Comparison of ENCODE assay signal across 1 cellular context in the genomic region with DNA sequence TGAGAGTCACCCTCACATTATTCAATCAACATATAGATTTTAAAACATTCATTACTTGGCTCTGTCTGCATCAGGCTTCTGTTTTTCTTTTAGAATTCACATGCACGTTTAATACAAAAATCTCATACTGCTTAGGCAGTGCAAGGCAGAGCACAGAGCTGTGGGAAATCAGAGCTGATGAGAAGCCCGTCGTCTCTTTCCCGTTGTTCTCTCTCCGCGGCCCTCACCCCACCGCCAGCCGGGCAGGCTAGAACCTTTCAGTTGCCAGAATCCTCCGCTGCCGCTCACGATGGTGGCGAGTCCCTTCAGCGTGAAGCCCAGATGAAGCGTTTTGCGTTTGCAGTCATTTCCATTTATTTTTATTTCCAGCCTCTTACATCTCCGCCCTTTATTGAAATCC.
TF ChIP-seq lines count a peak whose summit lies in the region.

No MANE protein-coding gene starts in this region.

TF ChIP-seq in WTC11, 78 proteins besides CTCF, POLR2A, EP300 and RAD21 (continued from another document):
- TF ChIP-seq CBFB (CRISPR knock-in tag; IDR thresholded peaks at IDR 0.05; ENCODE audit: low read depth) (no peak), ESRRA (CRISPR knock-in tag; IDR thresholded peaks at IDR 0.05; ENCODE audit: borderline replicate concordance) (no peak), ZNF317 (CRISPR knock-in tag; IDR thresholded peaks at IDR 0.05; ENCODE audit: borderline replicate concordance, low read depth) (no peak), TEAD4 (CRISPR knock-in tag; IDR thresholded peaks at IDR 0.05) (no peak), NFYB (CRISPR knock-in tag; conservative IDR thresholded peaks at IDR 0.05; ENCODE audit: low read depth) (no peak), GTF2I (CRISPR knock-in tag; conservative IDR thresholded peaks at IDR 0.05) (no peak), ARID4B (CRISPR knock-in tag; IDR thresholded peaks at IDR 0.05; ENCODE audit: borderline replicate concordance) (no peak), JUN (CRISPR knock-in tag; IDR thresholded peaks at IDR 0.05) (no peak), USF2 (CRISPR knock-in tag; IDR thresholded peaks at IDR 0.05) (no peak)
